Comparison of ENCODE assay signal across 17 cellular contexts in the genomic region with DNA sequence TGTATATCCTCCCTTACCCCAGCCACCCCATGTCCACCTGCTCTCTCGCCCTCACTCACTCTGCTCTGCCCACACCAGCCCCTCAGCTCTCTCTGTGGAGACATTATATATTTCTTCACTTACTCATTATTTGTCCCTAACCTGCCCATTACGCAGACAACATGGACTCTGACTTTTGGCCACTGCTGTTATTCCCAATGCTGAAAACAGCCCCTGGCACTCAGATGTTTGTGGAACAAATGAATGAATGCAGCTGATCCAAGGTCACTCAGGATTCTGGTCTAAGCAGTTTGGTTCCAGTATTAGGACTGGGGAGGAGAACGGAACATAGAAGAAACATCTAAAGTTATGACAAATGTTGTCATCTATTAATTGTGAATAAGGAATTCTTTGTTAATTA. TPM values are rescaled to one million over a fixed set of nuclear protein-coding genes. Genes with fewer than 3 reads are reported as not detected.
DNase-seq lines count a peak whose midpoint lies in the region; ATAC-seq, FAIRE-seq and TF ChIP-seq lines count a peak whose summit lies in the region.
"Had no signal": no experiment of that assay in that cellular context is flagged by ENCODE, and none has a peak within 500 bp of the region (broad histone marks: within the 10 kb centered on the region; RNA-seq: fewer than 3 reads in every experiment).

No MANE protein-coding gene starts in this region.

- H3K79me2 ChIP-seq in H1 (ENCODE audit: control insufficient read depth in 1 of 2, insufficient read depth in 2 of 2, low read length in 2 of 2) = peaks cover 25 to 88% of the 10 kb centered on the region in 2 experiments

- no peaks in the 10 kb centered on the region for H3K23me2 ChIP-seq in H1 (ENCODE audit: low read depth, low read length)

- no peak overlapping the region for H3K4me2 ChIP-seq in H1 (ENCODE audit: insufficient read depth in 1 of 2, low read depth in 2 of 2, low read length in 2 of 2)

- DNase-seq in right atrium auricular region (ENCODE audit: low spot score) (no peak), heart right ventricle (no peak), H1 (ENCODE audit: low read depth in 1 of 2, low spot score in 2 of 2) (no peak), osteocyte (ENCODE audit: extremely low spot score, unreplicated experiment) (no peak), upper lobe of left lung (no peak), kidney (no peak)
- DNase-seq in activated CD4-positive, alpha-beta T cell treated with anti-CD3 and anti-CD28 coated beads for 1 hour = no peak
- DNase-seq in stimulated activated naive CD4-positive, alpha-beta T cell treated with Interleukin-2 at 50 U/mL for 16 hours (lab: John Stamatoyannopoulos, UW) = no peak
- DNase-seq: COR-L47, KBM-7, NCI-H1105, NCI-H187, NCI-H446, PC-3 had no signal

- POLR2A ChIA-PET in H1 (lab: Charles Lee; ENCODE audit: partially characterized antibody) = interaction anchor here (1.2 to 3.4 kb wide), 2 partner anchors 10 to 13 kb away, joined by 3 to 10 read pairs; no protein-coding TSS in a partner anchor

- peaks cover 7% of the 10 kb centered on the region for H3K36me3 Mint-ChIP-seq in osteocyte (ENCODE audit: unreplicated experiment)

- TF ChIP-seq CTCF in right atrium auricular region (IDR thresholded peaks at IDR 0.05) (no peak), heart right ventricle (IDR thresholded peaks at IDR 0.05) (no peak), H1 (IDR thresholded peaks at IDR 0.05; ENCODE audit: control extremely low read depth in 1 of 3, insufficient read depth in 1 of 3, low read depth in 1 of 3, low read length in 3 of 3) (no peak), osteocyte (IDR thresholded peaks at IDR 0.05) (no peak), upper lobe of left lung (IDR thresholded peaks at IDR 0.05) (no peak), kidney (IDR thresholded peaks at IDR 0.05; ENCODE audit: borderline replicate concordance, extremely low read depth, insufficient read depth) (no peak)

- H3K23ac ChIP-seq in H1 (ENCODE audit: insufficient read length) = no peak overlapping the region

- H3K27ac Mint-ChIP-seq in osteocyte (ENCODE audit: unreplicated experiment) = peak overlapping the region; percentile 68

- H4K5ac ChIP-seq in H1 (ENCODE audit: insufficient read length, low read depth, low read length) = no peak overlapping the region

- H3K4me3 ChIP-seq in right atrium auricular region (no peak overlapping the region), heart right ventricle (no peak overlapping the region), H1 (ENCODE audit: extremely low read depth in 1 of 4, insufficient read depth in 2 of 4, low read depth in 3 of 4, low read length in 4 of 4) (no peak overlapping the region), upper lobe of left lung (no peak overlapping the region), kidney (ENCODE audit: low read length in 2 of 2) (no peak overlapping the region)
- H3K4me3 ChIP-seq: HAP-1 had no signal

- no peak overlapping the region for H2AK5ac ChIP-seq in H1 (ENCODE audit: low read depth, low read length)

- no peak overlapping the region for H2BK120ac ChIP-seq in H1 (replicated peaks; ENCODE audit: low read depth, low read length)

- no peak for TF ChIP-seq EP300 in H1 (IDR thresholded peaks at IDR 0.05; ENCODE audit: borderline replicate concordance in 1 of 2, low read depth in 2 of 2, low read length in 2 of 2)
- TF ChIP-seq EP300 in upper lobe of left lung (IDR thresholded peaks at IDR 0.05) = no peak

- H3K36me3 ChIP-seq in right atrium auricular region (no peaks in the 10 kb centered on the region), heart right ventricle (no peaks in the 10 kb centered on the region), H1 (ENCODE audit: control insufficient read depth in 2 of 4, insufficient read depth in 4 of 4, low read length in 3 of 4) (no peaks in the 10 kb centered on the region), upper lobe of left lung (no peaks in the 10 kb centered on the region), kidney (ENCODE audit: control insufficient read depth in 1 of 2, insufficient read depth in 2 of 2, low read length in 2 of 2) (no peaks in the 10 kb centered on the region)
- H3K36me3 ChIP-seq: HAP-1 had no signal

- H3K56ac ChIP-seq in H1 (replicated peaks; ENCODE audit: insufficient read length, low read depth, low read length) = no peak overlapping the region

- CTCF ChIA-PET in H1 (lab: Charles Lee; ENCODE audit: partially characterized antibody) = no interaction called here

- peaks cover 0 to 70% of the 10 kb centered on the region in 2 donors for H3K4me1 ChIP-seq in right atrium auricular region
- peaks cover 11 to 78% (median 68%) of the 10 kb centered on the region in 9 donors for H3K4me1 ChIP-seq in heart right ventricle
- peaks cover 40 to 59% (median 54%) of the 10 kb centered on the region in 4 experiments for H3K4me1 ChIP-seq in H1 (replicated peaks in 1 of 4; ENCODE audit: control insufficient read depth in 3 of 4, insufficient read depth in 4 of 4, low read length in 3 of 4)
- H3K4me1 ChIP-seq in upper lobe of left lung = peaks cover 25 to 66% (median 29%) of the 10 kb centered on the region in 4 donors
- peaks cover 12 to 39% of the 10 kb centered on the region in 2 donors for H3K4me1 ChIP-seq in kidney (ENCODE audit: control insufficient read depth in 1 of 2, insufficient read depth in 1 of 2, low read depth in 1 of 2, low read length in 2 of 2)

- H3K9me3 ChIP-seq in right atrium auricular region = no peaks in the 10 kb centered on the region
- H3K9me3 ChIP-seq in heart right ventricle = no peaks in the 10 kb centered on the region
- H3K9me3 ChIP-seq in H1 (ENCODE audit: insufficient read depth in 2 of 2, low read depth in 1 of 2, low read length in 1 of 2) = no peaks in the 10 kb centered on the region
- H3K9me3 ChIP-seq in upper lobe of left lung = no peaks in the 10 kb centered on the region
- no peaks in the 10 kb centered on the region for H3K9me3 ChIP-seq in kidney (ENCODE audit: control insufficient read depth in 1 of 2, low read length in 2 of 2)
- H3K9me3 ChIP-seq: HAP-1 had no signal

- WGBS in heart right ventricle, 2 donors = 69 to 87% methylated on average over 3 of the region's 3 CpGs
- WGBS in H1 (ENCODE audit: extremely low coverage in 1 of 2, insufficient coverage in 1 of 2, insufficient read length in 1 of 2, insufficient replicate concordance in 2 of 2, low coverage in 1 of 2, low lambda C conversion rate in 2 of 2, missing lambda C conversion rate in 1 of 2), 2 experiments = 92% methylated on average over 3 of the region's 3 CpGs; no CpG with 5 or more reads in 1 of the 2 experiments
- 94 to 95% methylated on average over 3 of the region's 3 CpGs for WGBS in upper lobe of left lung, 2 donors

- H3K9ac ChIP-seq in H1 (replicated peaks in 1 of 4; ENCODE audit: extremely low read depth in 1 of 4, low read depth in 3 of 4, low read length in 3 of 4) (no peak overlapping the region), kidney (ENCODE audit: low read length in 2 of 2) (no peak overlapping the region)

- H4K91ac ChIP-seq in H1 (replicated peaks; ENCODE audit: insufficient read length, low read length) = no peak overlapping the region

- no peak overlapping the region; the same call in 1 of the 2 replicates for H2BK12ac ChIP-seq in H1 (ENCODE audit: low read depth, low read length)

- H2BK20ac ChIP-seq in H1 (ENCODE audit: low read length) = no peak overlapping the region

- no peak overlapping the region for H3K4ac ChIP-seq in H1 (replicated peaks; ENCODE audit: insufficient read length, low read depth, low read length)

- H3K27me3 ChIP-seq in right atrium auricular region (no peaks in the 10 kb centered on the region), heart right ventricle (no peaks in the 10 kb centered on the region), H1 (replicated peaks in 1 of 4; ENCODE audit: control insufficient read depth in 3 of 4, extremely low read depth in 1 of 4, insufficient read depth in 3 of 4, low read length in 3 of 4) (no peaks in the 10 kb centered on the region), upper lobe of left lung (no peaks in the 10 kb centered on the region)

- FAIRE-seq in H1 (lab: Jason Lieb, UNC) (no peak), kidney (lab: Jason Lieb, UNC) (no peak)

- intact Hi-C loops in heart right ventricle (cut with DNase I) = no loop called here
- intact Hi-C loops in kidney (cut with DNase I) = no loop called here

- 0 out of 2 replicates have a peak overlapping the region, but pooled peaks have one; percentile 13 for H3K18ac ChIP-seq in H1 (ENCODE audit: extremely low read depth, low read length)

- H2AFZ ChIP-seq in H1 (ENCODE audit: low read length) = no peak overlapping the region

- H3K14ac ChIP-seq in H1 (ENCODE audit: insufficient read length) = no peak overlapping the region

- ATAC-seq in heart right ventricle = no peak
- no peak for ATAC-seq in upper lobe of left lung (ENCODE audit: low FRiP score in 2 of 2)
- ATAC-seq: PC-3 had no signal

- no peak overlapping the region for H2BK15ac ChIP-seq in H1 (ENCODE audit: low read length)

- H3K9me3 Mint-ChIP-seq in osteocyte (ENCODE audit: unreplicated experiment) = no peaks in the 10 kb centered on the region
- H3K9me3 Mint-ChIP-seq: CD14-positive monocyte had no signal

- peaks cover 2 to 3% of the 10 kb centered on the region in 2 experiments for H4K20me1 ChIP-seq in H1 (replicated peaks in 1 of 2; ENCODE audit: control insufficient read depth in 1 of 2, insufficient read depth in 2 of 2, low read length in 2 of 2)

- H3K4me3 Mint-ChIP-seq in osteocyte (ENCODE audit: unreplicated experiment) = no peak overlapping the region
- H3K4me3 Mint-ChIP-seq: CD14-positive monocyte had no signal

- H3K27ac ChIP-seq in right atrium auricular region (peak overlapping the region; percentile 51 to 53), heart right ventricle (peak overlapping the region in 1 of 10 donors; percentile 48), H1 (ENCODE audit: low read depth, low read length) (no peak overlapping the region), upper lobe of left lung (no peak overlapping the region), kidney (ENCODE audit: low read depth in 2 of 2, low read length in 2 of 2) (no peak overlapping the region)
- H3K27ac ChIP-seq: HL-60 had no signal

- H3K79me1 ChIP-seq in H1 (ENCODE audit: low read depth, low read length) = peaks cover 16% of the 10 kb centered on the region; the same call in 1 of the 2 replicates

- no peak overlapping the region; the same call in 1 of the 2 replicates for H4K8ac ChIP-seq in H1 (ENCODE audit: extremely low read depth, insufficient read depth, low read length)

- no peaks in the 10 kb centered on the region for H3K27me3 Mint-ChIP-seq in osteocyte (ENCODE audit: unreplicated experiment)

- no peak for TF ChIP-seq RAD21 in H1 (IDR thresholded peaks at IDR 0.05 in 1 of 2, conservative IDR thresholded peaks at IDR 0.05 in 1 of 2; ENCODE audit: low read depth in 2 of 2, low read length in 2 of 2)

- H2BK5ac ChIP-seq in H1 (ENCODE audit: low read depth, low read length) = peak overlapping the region; percentile 27; the same call in 1 of the 2 replicates

- TF ChIP-seq POLR2A in H1 (IDR thresholded peaks at IDR 0.05; ENCODE audit: control extremely low read depth in 1 of 2, low read depth in 2 of 2, low read length in 2 of 2) = no peak
- TF ChIP-seq POLR2A in upper lobe of left lung (IDR thresholded peaks at IDR 0.05) = no peak

- H3K4me1 Mint-ChIP-seq in osteocyte (ENCODE audit: unreplicated experiment) = peaks cover 93% of the 10 kb centered on the region

RNA-seq across cellular contexts. Expression of a gene that starts 26.7 kb away (rescaled TPM):
- 10 to 100 TPM; 26.3 to 38.8 TPM for total RNA-seq in right atrium auricular region
- total RNA-seq in heart right ventricle = 10 to 100 TPM; 25.0 to 46.4 (median 34.5) TPM
- polyA plus RNA-seq in heart right ventricle = 10 to 100 TPM in 1 of 2 donors, 1 to 10 TPM in 1; 6.4 to 19.4 TPM
- total RNA-seq in H1 (2021; fragmentation: NEBNext Ultra II Directional; extraction: Animal tissue kit (Norgen Biotek cat#: 25700)) = 95.6 and 96.5 TPM in 2 replicates
- polyA plus RNA-seq in H1 (2011; rRNA removed) = 109 and 121 TPM in 2 replicates
- polyA plus RNA-seq in H1 (2011; cell fraction: cytosol; rRNA removed) = 92.3 TPM
- polyA plus RNA-seq in H1 (2011; cell fraction: nucleus; rRNA removed) = 152 TPM
- polyA plus RNA-seq in H1 (2012, experiment 1 of 2) = 61.6 to 94.7 TPM (median 83.3 TPM) in 4 replicates
- polyA plus RNA-seq in H1 (2012, experiment 2 of 2) = 78.3 TPM
- 62.9 TPM for polyA plus RNA-seq in H1 (2013, experiment 1 of 2)
- polyA plus RNA-seq in H1 (2013, experiment 2 of 2) = 65.3 TPM
- polyA minus RNA-seq in H1 (2011; rRNA and poly(A)+ RNA removed) = 176 and 215 TPM in 2 replicates
- polyA minus RNA-seq in H1 (2011; cell fraction: cytosol; rRNA and poly(A)+ RNA removed) = 71.7 TPM
- 67.7 TPM for polyA minus RNA-seq in H1 (2011; cell fraction: nucleus; rRNA and poly(A)+ RNA removed)
- total RNA-seq in osteocyte = 68.8 and 69.5 TPM in 2 replicates
- total RNA-seq in upper lobe of left lung = 10 to 100 TPM; 24.0 to 52.3 (median 35.7) TPM
- 41.1 TPM for total RNA-seq in kidney
- 16.5 TPM for polyA plus RNA-seq in kidney (ENCODE audit: insufficient read depth, low read depth, low replicate concordance)

Comparison
In these comparisons a context has a peak if more than half of its experiments do, and no peak if none do; other contexts are left out.
1. H3K27ac ChIP-seq: peak in right atrium auricular region (2 of 2); none in H1 (single experiment), upper lobe of left lung (0 of 4) and kidney (0 of 2).